In genomic region chr15:88383354-88383753, GRCh38 we compare ENCODE assay signal across 20 cellular contexts.
DNase-seq lines count a peak whose midpoint lies in the region; ATAC-seq, FAIRE-seq and TF ChIP-seq lines count a peak whose summit lies in the region.
"Had no signal": no experiment of that assay in that cellular context is flagged by ENCODE, and none has a peak within 500 bp of the region (broad histone marks: within the 10 kb centered on the region; RNA-seq: fewer than 3 reads in every experiment).

No MANE protein-coding gene starts in this region.

- H3K9me2 ChIP-seq in hepatocyte (replicated peaks; ENCODE audit: insufficient read depth): no peaks in the 10 kb centered on the region

- no peaks in the 10 kb centered on the region for H4K20me1 ChIP-seq in hepatocyte (ENCODE audit: insufficient read depth, poor library complexity, severe bottlenecking)
- H4K20me1 ChIP-seq: BLaER1 treated with 17β-estradiol and CSF1 and Interleukin-3, amounts not matched to agents 10 nM and 100 nM had no signal

- no peak for FAIRE-seq in A549 (lab: Jason Lieb, UNC)
- FAIRE-seq: D721Med, HTR-8/SVneo had no signal

- no peak overlapping the region for H3K4me3 Mint-ChIP-seq in activated T-cell treated with anti-CD3 and anti-CD28 coated beads, Interleukin-2, amount 50 U/mL, for 24 hours
- no peak overlapping the region for H3K4me3 Mint-ChIP-seq in activated T-cell treated with anti-CD3 and anti-CD28 coated beads, Interleukin-2, amount 50 U/mL, for 4 hours
- H3K4me3 Mint-ChIP-seq: B cell; CD4-positive, alpha-beta T cell; HFFc6 had no signal

- H3K27me3 Mint-ChIP-seq in activated T-cell treated with anti-CD3 and anti-CD28 coated beads, Interleukin-2, amount 50 U/mL, for 24 hours: peaks cover 27% of the 10 kb centered on the region
- H3K27me3 Mint-ChIP-seq in activated T-cell treated with anti-CD3 and anti-CD28 coated beads, Interleukin-2, amount 50 U/mL, for 4 hours (ENCODE audit: low read depth): peaks cover 6% of the 10 kb centered on the region

- H3K27ac ChIP-seq in A549: peak overlapping the region; percentile 90 to 97
- no peak overlapping the region for H3K27ac ChIP-seq in hepatocyte
- H3K27ac ChIP-seq: BLaER1 treated with 17β-estradiol and CSF1 and Interleukin-3, amounts not matched to agents 10 nM and 100 nM had no signal

- TF ChIP-seq POLR2A in A549 (IDR thresholded peaks at IDR 0.05; ENCODE audit: low read length): no peak

- H3K27me3 ChIP-seq in MG63 (no peaks in the 10 kb centered on the region), hepatocyte (no peaks in the 10 kb centered on the region)
- H3K27me3 ChIP-seq: BLaER1 treated with 17β-estradiol and CSF1 and Interleukin-3, amounts not matched to agents 10 nM and 100 nM had no signal

- H3K4me2 ChIP-seq in A549: peak overlapping the region; percentile 69
- H3K4me2 ChIP-seq in hepatocyte: no peak overlapping the region
- H3K4me2 ChIP-seq: BLaER1 treated with 17β-estradiol and CSF1 and Interleukin-3, amounts not matched to agents 10 nM and 100 nM had no signal

- no peak for TF ChIP-seq CTCF in A549 (IDR thresholded peaks at IDR 0.05)
- TF ChIP-seq CTCF in hepatocyte (IDR thresholded peaks at IDR 0.05; ENCODE audit: poor library complexity): no peak

- peaks cover 12% of the 10 kb centered on the region for H3K4me1 Mint-ChIP-seq in activated T-cell treated with anti-CD3 and anti-CD28 coated beads, Interleukin-2, amount 50 U/mL, for 24 hours (ENCODE audit: low read depth)
- peaks cover 2% of the 10 kb centered on the region for H3K4me1 Mint-ChIP-seq in activated T-cell treated with anti-CD3 and anti-CD28 coated beads, Interleukin-2, amount 50 U/mL, for 4 hours (ENCODE audit: low read depth)
- H3K4me1 Mint-ChIP-seq: B cell had no signal

- H3K4me1 ChIP-seq in A549 (peaks cover 76% of the 10 kb centered on the region), hepatocyte (ENCODE audit: insufficient read depth) (peaks cover 8% of the 10 kb centered on the region)

- no peak overlapping the region for H2AFZ ChIP-seq in hepatocyte

- H3K27ac Mint-ChIP-seq in activated T-cell treated with anti-CD3 and anti-CD28 coated beads, Interleukin-2, amount 50 U/mL, for 24 hours: peak overlapping the region; percentile 26
- H3K27ac Mint-ChIP-seq: B cell; CD4-positive, alpha-beta T cell; HFFc6 had no signal

- no peaks in the 10 kb centered on the region for H3K36me3 Mint-ChIP-seq in activated T-cell treated with anti-CD3 and anti-CD28 coated beads, Interleukin-2, amount 50 U/mL, for 24 hours (ENCODE audit: low read depth)
- H3K36me3 Mint-ChIP-seq in activated T-cell treated with anti-CD3 and anti-CD28 coated beads, Interleukin-2, amount 50 U/mL, for 4 hours (ENCODE audit: insufficient read depth): no peaks in the 10 kb centered on the region

- no peak for TF ChIP-seq RAD21 in A549 (conservative IDR thresholded peaks at IDR 0.05 in 1 of 2, IDR thresholded peaks at IDR 0.05 in 1 of 2)

- no peak for DNase-seq in activated T-cell treated with anti-CD3 and anti-CD28 coated beads, Interleukin-2, amount 50 U/mL, for 24 hours
- DNase-seq in activated T-cell treated with anti-CD3 and anti-CD28 coated beads, Interleukin-2, amount 50 U/mL, for 4 hours: no peak
- no peak for DNase-seq in A549 (ENCODE audit: low read depth in 1 of 2, low spot score in 1 of 2)
- peak; percentile 22 for DNase-seq in MG63
- DNase-seq in left ventricle myocardium superior: peak; percentile 41
- no peak for DNase-seq in hepatocyte (ENCODE audit: low spot score)
- no peak for DNase-seq in DMS153 treated with DMSO at 0.1 percent for 48 hours (lab: John Stamatoyannopoulos, UW; ENCODE audit: unreplicated experiment)
- DNase-seq: 8988T; Caco-2; CD4-positive, alpha-beta T cell; GF-D8; H7; HFFc6; IMR-90 had no signal

- no peak for TF ChIP-seq EP300 in A549 (IDR thresholded peaks at IDR 0.05)

- H3K79me2 ChIP-seq in hepatocyte: no peaks in the 10 kb centered on the region

- H3K9me3 ChIP-seq in A549 (no peaks in the 10 kb centered on the region), MG63 (no peaks in the 10 kb centered on the region), hepatocyte (ENCODE audit: low read depth) (no peaks in the 10 kb centered on the region)
- H3K9me3 ChIP-seq: BLaER1 treated with 17β-estradiol and CSF1 and Interleukin-3, amounts not matched to agents 10 nM and 100 nM; Caco-2 had no signal

- WGBS in A549 (ENCODE audit: missing lambda C conversion rate): 6% methylated on average over 1 of the region's 1 CpG
- WGBS in hepatocyte (ENCODE audit: low lambda C conversion rate, missing lambda C conversion rate): 81% methylated on average over 1 of the region's 1 CpG

- no peaks in the 10 kb centered on the region for H3K9me3 Mint-ChIP-seq in activated T-cell treated with anti-CD3 and anti-CD28 coated beads, Interleukin-2, amount 50 U/mL, for 24 hours
- H3K9me3 Mint-ChIP-seq in activated T-cell treated with anti-CD3 and anti-CD28 coated beads, Interleukin-2, amount 50 U/mL, for 4 hours: no peaks in the 10 kb centered on the region
- H3K9me3 Mint-ChIP-seq: CD4-positive, alpha-beta T cell; HFFc6 had no signal

- intact Hi-C loops in left ventricle myocardium superior (cut with micrococcal nuclease): no loop called here

- H3K36me3 ChIP-seq in MG63: no peaks in the 10 kb centered on the region
- H3K36me3 ChIP-seq in hepatocyte (replicated peaks; ENCODE audit: insufficient read depth, low read depth): no peaks in the 10 kb centered on the region
- H3K36me3 ChIP-seq: BLaER1 treated with 17β-estradiol and CSF1 and Interleukin-3, amounts not matched to agents 10 nM and 100 nM had no signal

- H3K4me3 ChIP-seq in A549: no peak overlapping the region
- H3K4me3 ChIP-seq in MG63: no peak overlapping the region
- H3K4me3 ChIP-seq in hepatocyte: no peak overlapping the region
- H3K4me3 ChIP-seq: BLaER1 treated with 17β-estradiol and CSF1 and Interleukin-3, amounts not matched to agents 10 nM and 100 nM had no signal

- CTCF ChIA-PET in A549 (lab: Yijun Ruan, JAX): interaction anchor here (1.1 to 2.1 kb wide), 2 partner anchors 65 to 66 kb away, joined by 3 to 6 read pairs; no protein-coding TSS in a partner anchor

- POLR2A ChIA-PET in A549 (lab: Yijun Ruan, JAX): no interaction called here

- no peak for ATAC-seq in activated T-cell treated with anti-CD3 and anti-CD28 coated beads, Interleukin-2, amount 50 U/mL, for 4 hours
- ATAC-seq in A549: peak; percentile 12 to 19; a peak in 4 of 6 replicates
- ATAC-seq in left ventricle myocardium superior: peak; percentile 91
- ATAC-seq in HG02973 (IDR thresholded peaks at IDR 0.05; ENCODE audit: unreplicated experiment): no peak
- ATAC-seq: HCT116 had no signal

TF ChIP-seq in A549, 52 proteins besides CTCF, POLR2A, EP300 and RAD21:
- TF ChIP-seq, protein P1, sequence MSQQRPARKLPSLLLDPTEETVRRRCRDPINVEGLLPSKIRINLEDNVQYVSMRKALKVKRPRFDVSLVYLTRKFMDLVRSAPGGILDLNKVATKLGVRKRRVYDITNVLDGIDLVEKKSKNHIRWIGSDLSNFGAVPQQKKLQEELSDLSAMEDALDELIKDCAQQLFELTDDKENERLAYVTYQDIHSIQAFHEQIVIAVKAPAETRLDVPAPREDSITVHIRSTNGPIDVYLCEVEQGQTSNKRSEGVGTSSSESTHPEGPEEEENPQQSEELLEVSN (IDR thresholded peaks at IDR 0.05; ENCODE audit: borderline replicate concordance, low read depth): 0 out of 2 replicates have a peak, but pooled peaks have one; percentile 13
- TF ChIP-seq CHD4 (IDR thresholded peaks at IDR 0.05; ENCODE audit: borderline replicate concordance): no peak

Comparison
In these comparisons a context has a peak if more than half of its experiments do, and no peak if none do; other contexts are left out.
1. DNase-seq: peak in MG63 (single experiment) and left ventricle myocardium superior (single experiment); none in activated T-cell treated with anti-CD3 and anti-CD28 coated beads, Interleukin-2, amount 50 U/mL, for 24 hours (single experiment), activated T-cell treated with anti-CD3 and anti-CD28 coated beads, Interleukin-2, amount 50 U/mL, for 4 hours (single experiment), A549 (0 of 2), hepatocyte (single experiment) and DMS153 treated with DMSO at 0.1 percent for 48 hours (single experiment).
2. ATAC-seq: peak in A549 (2 of 2) and left ventricle myocardium superior (single experiment); none in activated T-cell treated with anti-CD3 and anti-CD28 coated beads, Interleukin-2, amount 50 U/mL, for 4 hours (0 of 2) and HG02973 (single experiment).